ENCODE assay signal across 8 cellular contexts in the genomic region with DNA sequence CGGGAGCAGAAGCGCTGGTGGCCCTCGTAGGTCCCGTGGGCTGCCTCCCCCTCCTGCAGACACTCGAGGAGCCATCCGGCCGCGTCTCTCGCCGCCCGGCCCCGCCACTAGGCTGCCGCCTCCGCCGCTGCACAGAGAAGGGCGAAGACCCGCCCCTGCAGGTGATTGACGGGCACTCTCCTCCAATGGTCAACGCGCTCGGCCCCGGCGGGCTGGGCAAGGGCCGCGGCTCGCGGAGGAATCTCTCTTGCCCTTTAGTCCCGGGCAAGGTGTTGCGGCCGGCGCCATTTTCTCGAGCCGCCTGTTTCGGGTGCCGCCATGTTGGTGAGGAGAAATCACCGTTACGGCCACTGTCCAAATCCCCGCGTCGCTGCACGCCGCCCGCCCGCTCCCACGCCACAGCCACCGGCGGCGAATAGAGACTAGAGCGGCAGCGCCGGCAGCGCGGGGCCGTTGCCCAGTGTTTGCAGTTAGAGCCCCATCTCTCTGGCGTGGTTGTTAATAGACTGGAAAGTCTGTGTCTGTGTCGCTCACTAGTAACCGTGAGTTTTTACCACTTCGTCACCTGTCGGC. TPM values are rescaled to one million over a fixed set of nuclear protein-coding genes. Genes with fewer than 3 reads are reported as not detected.
DNase-seq lines count a peak whose midpoint lies in the region; ATAC-seq, FAIRE-seq and TF ChIP-seq lines count a peak whose summit lies in the region.

A gene with protein sequence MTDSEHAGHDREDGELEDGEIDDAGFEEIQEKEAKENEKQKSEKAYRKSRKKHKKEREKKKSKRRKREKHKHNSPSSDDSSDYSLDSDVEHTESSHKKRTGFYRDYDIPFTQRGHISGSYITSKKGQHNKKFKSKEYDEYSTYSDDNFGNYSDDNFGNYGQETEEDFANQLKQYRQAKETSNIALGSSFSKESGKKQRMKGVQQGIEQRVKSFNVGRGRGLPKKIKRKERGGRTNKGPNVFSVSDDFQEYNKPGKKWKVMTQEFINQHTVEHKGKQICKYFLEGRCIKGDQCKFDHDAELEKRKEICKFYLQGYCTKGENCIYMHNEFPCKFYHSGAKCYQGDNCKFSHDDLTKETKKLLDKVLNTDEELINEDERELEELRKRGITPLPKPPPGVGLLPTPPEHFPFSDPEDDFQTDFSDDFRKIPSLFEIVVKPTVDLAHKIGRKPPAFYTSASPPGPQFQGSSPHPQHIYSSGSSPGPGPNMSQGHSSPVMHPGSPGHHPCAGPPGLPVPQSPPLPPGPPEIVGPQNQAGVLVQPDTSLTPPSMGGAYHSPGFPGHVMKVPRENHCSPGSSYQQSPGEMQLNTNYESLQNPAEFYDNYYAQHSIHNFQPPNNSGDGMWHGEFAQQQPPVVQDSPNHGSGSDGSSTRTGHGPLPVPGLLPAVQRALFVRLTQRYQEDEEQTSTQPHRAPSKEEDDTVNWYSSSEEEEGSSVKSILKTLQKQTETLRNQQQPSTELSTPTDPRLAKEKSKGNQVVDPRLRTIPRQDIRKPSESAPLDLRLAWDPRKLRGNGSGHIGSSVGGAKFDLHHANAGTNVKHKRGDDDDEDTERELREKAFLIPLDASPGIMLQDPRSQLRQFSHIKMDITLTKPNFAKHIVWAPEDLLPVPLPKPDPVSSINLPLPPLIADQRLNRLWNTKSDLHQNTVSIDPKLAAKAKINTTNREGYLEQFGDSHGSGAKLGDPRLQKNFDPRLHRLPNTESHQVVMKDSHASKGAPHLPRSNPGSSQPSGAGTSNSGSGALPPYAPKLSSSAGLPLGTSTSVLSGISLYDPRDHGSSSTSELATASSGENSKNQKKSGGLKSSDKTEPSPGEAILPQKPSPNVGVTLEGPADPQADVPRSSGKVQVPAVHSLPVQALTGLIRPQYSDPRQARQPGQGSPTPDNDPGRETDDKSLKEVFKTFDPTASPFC (plus strand): TSS at position 284 of the 573 bp plus-strand sequence. CDS start 398 bp downstream, outside the sequence.

- peak within 1 kb of the TSS; percentile 88 for H3K4me3 ChIP-seq in HUES64 (ENCODE audit: low read length)
- peak within 1 kb of the TSS; percentile 93 for H3K4me3 ChIP-seq in OCI-LY1 (ENCODE audit: low read depth, low read length, poor library complexity, severe bottlenecking)
- H3K4me3 ChIP-seq in mucosa of descending colon, result peak within 1 kb of the TSS; percentile 70

- peaks cover 16% of the 10 kb centered on the region; the same call in 1 of the 2 replicates for H3K4me1 ChIP-seq in HUES64 (ENCODE audit: insufficient read depth, low read length)
- H3K4me1 ChIP-seq in OCI-LY1 (ENCODE audit: insufficient read depth, low read length, severe bottlenecking), result peaks cover 30% of the 10 kb centered on the region
- H3K4me1 ChIP-seq in mucosa of descending colon (ENCODE audit: low read depth), result peaks cover 4% of the 10 kb centered on the region

- H3K9ac ChIP-seq in HUES64 (ENCODE audit: low read depth, low read length) (peak within 1 kb of the TSS; percentile 99), OCI-LY1 (ENCODE audit: low read length) (peak within 1 kb of the TSS; percentile 100)

- WGBS in HUES64, result under 1% methylated on average over 59 of the region's 59 CpGs

- peaks cover 4% of the 10 kb centered on the region; the same call in 1 of the 2 replicates for H3F3A ChIP-seq in OCI-LY1 (ENCODE audit: insufficient read depth, low read length)

- H2AFZ ChIP-seq in OCI-LY1 (ENCODE audit: low read length), result 0 out of 2 replicates have a peak within 1 kb of the TSS, but pooled peaks have one; percentile 12

- H3K9me2 ChIP-seq in OCI-LY1 (ENCODE audit: low read depth, low read length), result no peaks in the 10 kb centered on the region

- no peaks in the 10 kb centered on the region for H3K27me3 ChIP-seq in HUES64 (ENCODE audit: insufficient read depth, low read length)
- no peaks in the 10 kb centered on the region for H3K27me3 ChIP-seq in OCI-LY1 (ENCODE audit: insufficient read depth, low read length)

- peak within 1 kb of the TSS; percentile 95 for H3K4me2 ChIP-seq in OCI-LY1 (ENCODE audit: low read length)

- peak within 1 kb of the TSS; percentile 100 for H3K27ac ChIP-seq in HUES64 (ENCODE audit: low read depth, low read length)
- peak within 1 kb of the TSS; percentile 95 for H3K27ac ChIP-seq in OCI-LY1 (ENCODE audit: low read depth, low read length, poor library complexity, severe bottlenecking)

- H3K79me2 ChIP-seq in OCI-LY1 (ENCODE audit: insufficient read depth, low read length), result no peaks in the 10 kb centered on the region

- no peaks in the 10 kb centered on the region for H3K36me3 ChIP-seq in HUES64 (ENCODE audit: insufficient read depth, low read length)
- no peaks in the 10 kb centered on the region for H3K36me3 ChIP-seq in OCI-LY1 (ENCODE audit: insufficient read depth, low read length)
- H3K36me3 ChIP-seq in mucosa of descending colon (ENCODE audit: low read depth), result no peaks in the 10 kb centered on the region

- no peak for FAIRE-seq in D721Med (lab: Jason Lieb, UNC)

- no peak for TF ChIP-seq CTCF in D721Med (IDR thresholded peaks at IDR 0.05; ENCODE audit: insufficient read depth, missing control alignments)
- no peak for TF ChIP-seq CTCF in OCI-LY1 (IDR thresholded peaks at IDR 0.05; ENCODE audit: low read length)
- no peak for TF ChIP-seq CTCF in mucosa of descending colon (IDR thresholded peaks at IDR 0.05)

- peak; percentile 94 for ATAC-seq in GM21447 (IDR thresholded peaks at IDR 0.05; ENCODE audit: unreplicated experiment)
- ATAC-seq in mucosa of descending colon, result peak; percentile 99

- H3K9me3 ChIP-seq in HUES64 (ENCODE audit: insufficient read depth, low read depth, low read length), result no peaks in the 10 kb centered on the region
- H3K9me3 ChIP-seq in OCI-LY1 (ENCODE audit: low read length), result no peaks in the 10 kb centered on the region
- H3K9me3 ChIP-seq in mucosa of descending colon, result no peaks in the 10 kb centered on the region

- H4K20me1 ChIP-seq in OCI-LY1 (ENCODE audit: insufficient read depth, low read length), result no peaks in the 10 kb centered on the region

- intact Hi-C loops in mucosa of descending colon (cut with DNase I, micrococcal nuclease), result no loop called here

- DNase-seq in D721Med (ENCODE audit: insufficient read length, low spot score) (peak; percentile 49), activated T-cell treated with anti-CD3 and anti-CD28 coated beads for 24 hours (ENCODE audit: low read depth) (peak; percentile 100), epidermal melanocyte (ENCODE audit: insufficient read length, low spot score) (peak; percentile 69), mucosa of descending colon (peak; percentile 99 to 100 (median 99))
- DNase-seq in stimulated activated CD8-positive, alpha-beta memory T cell treated with anti-CD3 and anti-CD28 coated beads, Interleukin-4, amount 100 ng/mL, for 24 hours (ENCODE audit: low read depth), result peak; percentile 99

RNA-seq across cellular contexts. Expression of the gene that starts here (rescaled TPM):
- polyA plus RNA-seq in HUES64 (2013, experiment 1 of 2), result 2.1 TPM
- polyA plus RNA-seq in HUES64 (2013, experiment 2 of 2), result 4.0 TPM
- 10 to 100 TPM in 2 of 3 donors, 1 to 10 TPM in 1; 8.8 to 20.3 (median 10.9) TPM for total RNA-seq in mucosa of descending colon

Comparison
In these comparisons a context has a peak if more than half of its experiments do, and no peak if none do; other contexts are left out.
1. Peak in every context shown above with its lines: DNase-seq, ATAC-seq, H3K4me3 ChIP-seq and H3K27ac ChIP-seq.
2. DNase-seq: peak in every context shown above with its lines; median percentile 100 in activated T-cell treated with anti-CD3 and anti-CD28 coated beads for 24 hours; 99 in mucosa of descending colon; 99 in stimulated activated CD8-positive, alpha-beta memory T cell treated with anti-CD3 and anti-CD28 coated beads, Interleukin-4, amount 100 ng/mL, for 24 hours; 69 in epidermal melanocyte; 49 in D721Med.